Comparison of ENCODE assay signal across 24 cellular contexts in genomic region chr2:226306969-226307368, GRCh38.
"Had no signal": no experiment of that assay in that cellular context is flagged by ENCODE, and none has a peak within 500 bp of the region (broad histone marks: within the 10 kb centered on the region; RNA-seq: fewer than 3 reads in every experiment).

No MANE protein-coding gene starts in this region.

- H3K27me3 Mint-ChIP-seq: type B pancreatic cell had no signal

- H3K4me1 ChIP-seq: foreskin keratinocyte, lower lobe of right lung, psoas muscle, testis had no signal

- H3K27ac ChIP-seq: esophagus muscularis mucosa, foreskin keratinocyte, lower lobe of right lung, ovary, psoas muscle, skin epidermis, spleen, testis, tibial artery had no signal

- H3K4me3 Mint-ChIP-seq: naive thymus-derived CD8-positive, alpha-beta T cell; nephron progenitor cell; stimulated activated memory B cell treated with anti-CD40 and anti-IgM and Interleukin-4, amounts not matched to agents 10 μg/mL and 1 μg/mL and 100 μg/mL, for 72 hours; type B pancreatic cell had no signal

- H3K27ac Mint-ChIP-seq: naive thymus-derived CD8-positive, alpha-beta T cell; nephron progenitor cell; stimulated activated memory B cell treated with anti-CD40 and anti-IgM and Interleukin-4, amounts not matched to agents 10 μg/mL and 1 μg/mL and 100 μg/mL, for 72 hours; type B pancreatic cell had no signal

- FAIRE-seq: colon, endothelial cell of umbilical vein, keratinocyte had no signal

- H3K9me3 Mint-ChIP-seq: naive thymus-derived CD8-positive, alpha-beta T cell; nephron progenitor cell; stimulated activated memory B cell treated with anti-CD40 and anti-IgM and Interleukin-4, amounts not matched to agents 10 μg/mL and 1 μg/mL and 100 μg/mL, for 72 hours had no signal

- H3K27me3 ChIP-seq: esophagus muscularis mucosa, foreskin keratinocyte, ovary, testis, tibial artery had no signal

- H3K36me3 Mint-ChIP-seq: naive thymus-derived CD8-positive, alpha-beta T cell; stimulated activated memory B cell treated with anti-CD40 and anti-IgM and Interleukin-4, amounts not matched to agents 10 μg/mL and 1 μg/mL and 100 μg/mL, for 72 hours; type B pancreatic cell had no signal

- H3K4me3 ChIP-seq: esophagus muscularis mucosa, lower lobe of right lung, ovary, psoas muscle, skin epidermis, spleen, testis, tibial artery had no signal

- H3K4me1 Mint-ChIP-seq: naive thymus-derived CD8-positive, alpha-beta T cell; nephron progenitor cell had no signal

- H3K9me3 ChIP-seq: esophagus muscularis mucosa, lower lobe of right lung, ovary, psoas muscle, spleen, testis, tibial artery had no signal

- DNase-seq: effector CD8-positive, alpha-beta T cell; foreskin keratinocyte; left ventricle myocardium superior; lower lobe of right lung; naive thymus-derived CD8-positive, alpha-beta T cell; nephron progenitor cell; occipital lobe; ovary; posterior cingulate gyrus; psoas muscle; right cardiac atrium; spleen; stimulated activated CD4-positive, alpha-beta T cell treated with anti-CD3 and anti-CD28 coated beads, Interleukin-4, amount 100 ng/mL, for 4 hours; stimulated activated naive CD8-positive, alpha-beta T cell treated with anti-CD3 and anti-CD28 coated beads, Interleukin-15, Interleukin-2, amounts not matched to agents 100 U/mL and 50 U/mL, for 24 hours; substantia nigra; testis; tibial artery had no signal

- ATAC-seq: foreskin keratinocyte; left ventricle myocardium superior; naive thymus-derived CD8-positive, alpha-beta T cell; psoas muscle; right cardiac atrium; stimulated activated memory B cell treated with anti-CD40 and anti-IgM and Interleukin-4, amounts not matched to agents 10 μg/mL and 1 μg/mL and 100 μg/mL, for 72 hours; stimulated activated naive CD8-positive, alpha-beta T cell treated with anti-CD3 and anti-CD28 coated beads, Interleukin-15, Interleukin-2, amounts not matched to agents 100 U/mL and 50 U/mL, for 24 hours had no signal

- H3K36me3 ChIP-seq: esophagus muscularis mucosa, lower lobe of right lung, ovary, spleen, tibial artery had no signal
